ENCODE assay signal across 16 cellular contexts in genomic region chr2:75054296-75054695, GRCh38.
"Had no signal": no experiment of that assay in that cellular context is flagged by ENCODE, and none has a peak within 500 bp of the region (broad histone marks: within the 10 kb centered on the region; RNA-seq: fewer than 3 reads in every experiment).

No MANE protein-coding gene starts in this region.

- DNase-seq: dermis blood vessel endothelial cell; heart left ventricle; hippocampal formation; left colon; left ventricle myocardium superior; mesenchymal stem cell; midbrain; naive B cell; occipital lobe; pancreas; right cardiac atrium; stimulated activated CD4-positive, alpha-beta T cell treated with anti-CD3 and anti-CD28 coated beads, Interleukin-12 subunit alpha, Interleukin-12 subunit beta, amount 100 ng/mL, for 4 hours; stimulated activated naive CD4-positive, alpha-beta T cell had no signal

- H3K36me3 ChIP-seq: heart left ventricle, pancreas had no signal

- H3K4me1 ChIP-seq: pancreas had no signal

- H3K4me3 Mint-ChIP-seq: naive B cell, nephron had no signal

- H3K4me1 Mint-ChIP-seq: naive B cell had no signal

- H3K27ac ChIP-seq: heart left ventricle, pancreas had no signal

- H3K27ac Mint-ChIP-seq: naive B cell, nephron, progenitor cell of endocrine pancreas had no signal

- H3K9me3 Mint-ChIP-seq: naive B cell, nephron had no signal

- H3K27me3 ChIP-seq: heart left ventricle, pancreas had no signal

- H3K9me3 ChIP-seq: heart left ventricle, pancreas had no signal

- H3K4me3 ChIP-seq: heart left ventricle, lung, pancreas had no signal

- ATAC-seq: right cardiac atrium had no signal
